In the genomic region with DNA sequence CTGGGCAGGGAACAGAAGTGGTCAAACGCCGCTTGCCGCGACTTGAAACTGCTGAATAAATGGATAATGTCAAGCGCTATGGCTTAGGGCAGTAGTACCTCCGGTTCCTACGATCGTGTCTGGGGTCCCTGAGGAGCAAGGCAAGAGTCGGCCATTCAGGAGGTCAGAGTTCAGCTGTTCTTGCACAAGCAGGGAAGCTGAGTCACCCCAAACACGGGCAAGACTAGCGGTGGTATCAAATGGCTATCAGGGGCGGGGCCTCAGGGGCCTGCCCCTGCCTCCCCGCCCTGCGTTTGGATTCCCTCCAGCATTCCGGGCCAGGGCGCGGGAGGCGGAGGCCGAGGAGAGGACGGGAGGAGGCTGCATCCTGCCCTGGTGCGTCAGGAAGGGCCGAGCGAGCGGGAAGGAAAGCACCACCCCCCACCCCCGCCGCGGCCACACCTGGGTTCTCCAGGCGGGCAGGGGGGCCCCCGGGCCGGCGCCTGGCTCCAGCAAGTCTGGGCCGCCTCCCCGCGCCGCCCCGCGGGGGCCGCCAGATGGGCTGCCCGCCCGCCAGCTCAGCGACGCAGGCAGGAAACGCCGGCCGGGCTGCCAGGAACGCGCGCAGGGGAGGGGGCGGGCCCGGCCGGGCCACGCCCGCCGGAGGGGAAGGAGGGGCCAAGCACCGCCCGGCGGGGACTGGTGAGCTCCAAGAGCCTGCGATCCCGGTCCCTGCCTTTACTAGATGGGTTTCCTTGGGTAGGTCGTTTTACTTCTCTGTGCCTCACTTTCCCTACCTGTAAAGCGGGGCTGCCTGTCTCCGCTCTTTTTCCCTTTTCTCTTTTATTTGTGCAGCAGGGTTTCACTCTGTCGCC, we compare ENCODE assay signal across 8 cellular contexts. TPM values are rescaled to one million over a fixed set of nuclear protein-coding genes. Genes with fewer than 3 reads are reported as not detected.
DNase-seq lines count a peak whose midpoint lies in the region; ATAC-seq and TF ChIP-seq lines count a peak whose summit lies in the region.

No MANE protein-coding gene starts in this region.

- peak overlapping the region; percentile 95 for H3K4me2 ChIP-seq in osteoblast (ENCODE audit: insufficient read depth, low read length)

- H3K9me3 Mint-ChIP-seq in activated naive CD4-positive, alpha-beta T cell treated with anti-CD3 and anti-CD28 coated beads, Interleukin-2, amount 50 U/mL, for 72 hours, result no peaks in the 10 kb centered on the region
- peaks cover 22% of the 10 kb centered on the region for H3K9me3 Mint-ChIP-seq in glutamatergic neuron (ENCODE audit: unreplicated experiment)

- H3K27ac ChIP-seq in SK-N-MC (peak overlapping the region; percentile 92), osteoblast (ENCODE audit: low read depth, low read length) (peak overlapping the region; percentile 93), thoracic aorta (peak overlapping the region; percentile 89 to 96)

- H4K20me1 ChIP-seq in osteoblast (ENCODE audit: insufficient read depth, low read length), result no peaks in the 10 kb centered on the region

- H3K4me1 ChIP-seq in osteoblast (ENCODE audit: insufficient read depth, low read length), result peaks cover 44% of the 10 kb centered on the region
- peaks cover 13 to 45% of the 10 kb centered on the region in 2 donors for H3K4me1 ChIP-seq in thoracic aorta (ENCODE audit: control insufficient read depth in 1 of 2, low read depth in 2 of 2)

- H3K79me2 ChIP-seq in osteoblast (ENCODE audit: insufficient read depth, low read length), result peaks cover 3% of the 10 kb centered on the region

- H3K9ac ChIP-seq in SK-N-MC (ENCODE audit: insufficient read length), result peak overlapping the region; percentile 67

- H2AFZ ChIP-seq in osteoblast (ENCODE audit: low read length), result peak overlapping the region; percentile 52

- H3K9me3 ChIP-seq in SK-N-MC (ENCODE audit: low read depth, low read length) (no peaks in the 10 kb centered on the region), osteoblast (ENCODE audit: low read depth, low read length) (no peaks in the 10 kb centered on the region), thoracic aorta (no peaks in the 10 kb centered on the region)

- H3K27me3 ChIP-seq in GM06990 (replicated peaks; ENCODE audit: control insufficient read depth, insufficient read depth, low read length) (no peaks in the 10 kb centered on the region), osteoblast (ENCODE audit: insufficient read depth, low read length) (no peaks in the 10 kb centered on the region), thoracic aorta (replicated peaks; ENCODE audit: insufficient read depth) (no peaks in the 10 kb centered on the region)

- peak overlapping the region; percentile 91 for H3K4me3 Mint-ChIP-seq in glutamatergic neuron (ENCODE audit: unreplicated experiment)

- H3K36me3 Mint-ChIP-seq in activated naive CD4-positive, alpha-beta T cell treated with anti-CD3 and anti-CD28 coated beads, Interleukin-2, amount 50 U/mL, for 72 hours, result peaks cover 0 to 9% of the 10 kb centered on the region in 2 donors
- H3K36me3 Mint-ChIP-seq in glutamatergic neuron (ENCODE audit: unreplicated experiment), result peaks cover 4% of the 10 kb centered on the region

- peaks cover 41% of the 10 kb centered on the region for H3K4me1 Mint-ChIP-seq in glutamatergic neuron (ENCODE audit: low read depth, unreplicated experiment)

- DNase-seq in GM06990 (ENCODE audit: extremely low read depth, insufficient read length), result peak; percentile 94
- DNase-seq in NCI-H1048 (lab: John Stamatoyannopoulos, UW), result peak; percentile 99
- DNase-seq in SK-N-MC (ENCODE audit: low read depth, low spot score), result no peak
- peak; percentile 84 to 95 for DNase-seq in activated naive CD4-positive, alpha-beta T cell treated with anti-CD3 and anti-CD28 coated beads, Interleukin-2, amount 50 U/mL, for 72 hours (ENCODE audit: low spot score in 2 of 2)
- DNase-seq in glutamatergic neuron, result peak; percentile 99
- DNase-seq in osteoblast (ENCODE audit: insufficient read length, low spot score, missing footprints), result peak; percentile 99
- peak; percentile 89 for DNase-seq in thoracic aorta (ENCODE audit: low spot score)

- H3K27me3 Mint-ChIP-seq in glutamatergic neuron (ENCODE audit: unreplicated experiment), result peaks cover 25% of the 10 kb centered on the region

- H3K27ac Mint-ChIP-seq in activated naive CD4-positive, alpha-beta T cell treated with anti-CD3 and anti-CD28 coated beads, Interleukin-2, amount 50 U/mL, for 72 hours, result peak overlapping the region; percentile 91 to 97
- H3K27ac Mint-ChIP-seq in glutamatergic neuron (ENCODE audit: unreplicated experiment), result peak overlapping the region; percentile 95

- ATAC-seq in HG02588 (IDR thresholded peaks at IDR 0.05; ENCODE audit: unreplicated experiment), result peak; percentile 90
- peak; percentile 84 to 87 for ATAC-seq in activated naive CD4-positive, alpha-beta T cell treated with anti-CD3 and anti-CD28 coated beads, Interleukin-2, amount 50 U/mL, for 72 hours
- ATAC-seq in thoracic aorta (ENCODE audit: insufficient number of reproducible peaks, low FRiP score, low read depth), result peak; percentile 90

- no peak for TF ChIP-seq CTCF in GM06990 (IDR thresholded peaks at IDR 0.05; ENCODE audit: insufficient read depth, low read length, poor library complexity, severe bottlenecking)
- peak; percentile 28 for TF ChIP-seq CTCF in glutamatergic neuron (IDR thresholded peaks at IDR 0.05; ENCODE audit: partially characterized antibody, unreplicated experiment)
- TF ChIP-seq CTCF in osteoblast (IDR thresholded peaks at IDR 0.05; ENCODE audit: extremely low read depth, low read depth, low read length), result no peak
- peak; percentile 8 for TF ChIP-seq CTCF in thoracic aorta (IDR thresholded peaks at IDR 0.05)

- peak overlapping the region; percentile 66 for H3K4me3 ChIP-seq in GM06990 (replicated peaks; ENCODE audit: low read depth, low read length)
- H3K4me3 ChIP-seq in SK-N-MC, result peak overlapping the region; percentile 85
- H3K4me3 ChIP-seq in osteoblast (ENCODE audit: insufficient read depth, low read length), result peak overlapping the region; percentile 81
- peak overlapping the region; percentile 74 for H3K4me3 ChIP-seq in thoracic aorta

- H3K36me3 ChIP-seq in GM06990 (ENCODE audit: control insufficient read depth, insufficient read depth, low read length), result peaks cover 2% of the 10 kb centered on the region
- H3K36me3 ChIP-seq in SK-N-MC (ENCODE audit: insufficient read depth, low read length), result no peaks in the 10 kb centered on the region
- peaks cover 4% of the 10 kb centered on the region for H3K36me3 ChIP-seq in osteoblast (ENCODE audit: insufficient read depth, low read length)
- no peaks in the 10 kb centered on the region for H3K36me3 ChIP-seq in thoracic aorta

RNA-seq across cellular contexts. Expression of gene ID1, which starts 32.2 kb away (rescaled TPM):
- total RNA-seq in activated naive CD4-positive, alpha-beta T cell treated with anti-CD3 and anti-CD28 coated beads, Interleukin-2, amount 50 U/mL, for 72 hours, result 10 to 100 TPM in 1 of 2 donors, 1 to 10 TPM in 1; 1.4 to 19.4 TPM
- 92.0 TPM for total RNA-seq in glutamatergic neuron (ENCODE audit: unreplicated experiment)
- 56.3 and 82.5 TPM in 2 replicates for total RNA-seq in osteoblast
- total RNA-seq in thoracic aorta, result 100 to 1,000 TPM; 310 to 944 TPM

RNA-seq across cellular contexts. Expression of gene HM13, which starts 58.7 kb away (rescaled TPM):
- 100 to 1,000 TPM; 108 to 124 TPM for total RNA-seq in activated naive CD4-positive, alpha-beta T cell treated with anti-CD3 and anti-CD28 coated beads, Interleukin-2, amount 50 U/mL, for 72 hours
- total RNA-seq in glutamatergic neuron (ENCODE audit: unreplicated experiment) (320 TPM), osteoblast (85.8 and 91.1 TPM in 2 replicates), thoracic aorta (10 to 100 TPM; 71.6 to 76.7 TPM)

Comparison
In these comparisons a context has a peak if more than half of its experiments do, and no peak if none do; other contexts are left out.
1. CTCF ChIP-seq: peak in glutamatergic neuron (single experiment) and thoracic aorta (single experiment); none in GM06990 (single experiment) and osteoblast (single experiment).
2. Peak in every context shown above with its lines, with median percentiles within 50 percentile points of each other: H3K4me3 ChIP-seq, ATAC-seq and H3K27ac ChIP-seq.